Comparison of ENCODE assay signal across 9 cellular contexts in genomic region chr1:207828046-207828445, GRCh38.
DNase-seq lines count a peak whose midpoint lies in the region; ATAC-seq and TF ChIP-seq lines count a peak whose summit lies in the region.
"Had no signal": no experiment of that assay in that cellular context is flagged by ENCODE, and none has a peak within 500 bp of the region (broad histone marks: within the 10 kb centered on the region; RNA-seq: fewer than 3 reads in every experiment).

No MANE protein-coding gene starts in this region.

- H3K27ac Mint-ChIP-seq in CD4-positive, CD25-positive, alpha-beta regulatory T cell, result peak overlapping the region; percentile 74 to 98 (median 90)
- H3K27ac Mint-ChIP-seq in effector memory CD8-positive, alpha-beta T cell, result peak overlapping the region; percentile 99 to 100

- no peak for ATAC-seq in CD4-positive, CD25-positive, alpha-beta regulatory T cell (ENCODE audit: low read depth in 2 of 2)
- ATAC-seq in effector memory CD8-positive, alpha-beta T cell (replicated peaks), result no peak
- ATAC-seq in sciatic nerve, result no peak
- no peak for ATAC-seq in HG02610 (IDR thresholded peaks at IDR 0.05; ENCODE audit: unreplicated experiment)
- no peak for ATAC-seq in GM21619 (IDR thresholded peaks at IDR 0.05; ENCODE audit: unreplicated experiment)

- peaks cover 0 to 3% (median 0%) of the 10 kb centered on the region in 7 donors for H3K9me3 Mint-ChIP-seq in CD4-positive, CD25-positive, alpha-beta regulatory T cell
- H3K9me3 Mint-ChIP-seq in effector memory CD8-positive, alpha-beta T cell, result peaks cover 0 to 2% of the 10 kb centered on the region in 2 donors

- no peaks in the 10 kb centered on the region for H3K27me3 ChIP-seq in CD4-positive, CD25-positive, alpha-beta regulatory T cell (ENCODE audit: control insufficient read depth, insufficient read depth, low read length)
- H3K27me3 ChIP-seq in Peyer's patch, result no peaks in the 10 kb centered on the region

- no peak for DNase-seq in CD4-positive, CD25-positive, alpha-beta regulatory T cell
- peak in 1 of 3 donors; percentile 28 for DNase-seq in Peyer's patch
- no peak for DNase-seq in effector memory CD8-positive, alpha-beta T cell
- DNase-seq in sciatic nerve (ENCODE audit: low spot score), result peak; percentile 26
- DNase-seq in COLO829 (ENCODE audit: low spot score), result no peak
- no peak for DNase-seq in effector CD8-positive, alpha-beta T cell (lab: John Stamatoyannopoulos, UW)
- DNase-seq: activated gamma-delta T cell had no signal

- no peaks in the 10 kb centered on the region for H3K9me3 ChIP-seq in CD4-positive, CD25-positive, alpha-beta regulatory T cell (ENCODE audit: control insufficient read depth in 2 of 2, low read length in 2 of 2)
- H3K9me3 ChIP-seq in Peyer's patch, result no peaks in the 10 kb centered on the region

- H3K4me1 ChIP-seq in CD4-positive, CD25-positive, alpha-beta regulatory T cell (ENCODE audit: control insufficient read depth, insufficient read depth, low read length, poor library complexity, severe bottlenecking), result peaks cover 58% of the 10 kb centered on the region
- H3K4me1 ChIP-seq in Peyer's patch, result peaks cover 0 to 79% (median 40%) of the 10 kb centered on the region in 4 donors

- H3K4me3 ChIP-seq in CD4-positive, CD25-positive, alpha-beta regulatory T cell (ENCODE audit: low read depth, low read length), result no peak overlapping the region
- H3K4me3 ChIP-seq in Peyer's patch, result no peak overlapping the region

- H3K36me3 Mint-ChIP-seq in CD4-positive, CD25-positive, alpha-beta regulatory T cell, result peaks cover 6% of the 10 kb centered on the region
- H3K36me3 Mint-ChIP-seq in effector memory CD8-positive, alpha-beta T cell (ENCODE audit: insufficient read depth), result peaks cover 23% of the 10 kb centered on the region

- intact Hi-C loops in sciatic nerve (cut with DNase I), result no loop called here

- H3K4me3 Mint-ChIP-seq in CD4-positive, CD25-positive, alpha-beta regulatory T cell, result peak overlapping the region in 3 of 4 donors; percentile 1 to 49 (median 28)
- peak overlapping the region in 1 of 2 donors; percentile 45 for H3K4me3 Mint-ChIP-seq in effector memory CD8-positive, alpha-beta T cell

- no peak for TF ChIP-seq CTCF in Peyer's patch (IDR thresholded peaks at IDR 0.05)

- H3K36me3 ChIP-seq in CD4-positive, CD25-positive, alpha-beta regulatory T cell (ENCODE audit: control insufficient read depth, insufficient read depth, low read length), result no peaks in the 10 kb centered on the region
- H3K36me3 ChIP-seq in Peyer's patch, result no peaks in the 10 kb centered on the region

- TF ChIP-seq POLR2A in Peyer's patch (IDR thresholded peaks at IDR 0.05), result no peak

- H3K4me1 Mint-ChIP-seq in CD4-positive, CD25-positive, alpha-beta regulatory T cell, result peaks cover 29 to 93% (median 75%) of the 10 kb centered on the region in 4 donors
- H3K4me1 Mint-ChIP-seq in effector memory CD8-positive, alpha-beta T cell (ENCODE audit: low read depth in 2 of 2), result peaks cover 65 to 77% of the 10 kb centered on the region in 2 donors

- no peak overlapping the region for H3K27ac ChIP-seq in CD4-positive, CD25-positive, alpha-beta regulatory T cell (ENCODE audit: insufficient read depth, low read length, poor library complexity, severe bottlenecking)
- peak overlapping the region; percentile 3 to 94 (median 42) for H3K27ac ChIP-seq in Peyer's patch

- H3K27me3 Mint-ChIP-seq in CD4-positive, CD25-positive, alpha-beta regulatory T cell, result peaks cover 7% of the 10 kb centered on the region
- H3K27me3 Mint-ChIP-seq in effector memory CD8-positive, alpha-beta T cell, result no peaks in the 10 kb centered on the region
